In genomic region chr7:138388673-138389491, GRCh38 we compare ENCODE assay signal across 1 cellular context.
TF ChIP-seq lines count a peak whose summit lies in the region.

No MANE protein-coding gene starts in this region.

TF ChIP-seq in HepG2, 621 proteins besides CTCF, POLR2A, EP300 and RAD21 (continued from another document and continues in another):
- TF ChIP-seq TFAP4 (IDR thresholded peaks at IDR 0.05; ENCODE audit: borderline replicate concordance, low read depth): peak; percentile 25; the same call in 1 of the 2 replicates
- TF ChIP-seq RNF219 (CRISPR knock-in tag; IDR thresholded peaks at IDR 0.05): peak; percentile 74; the same call in 1 of the 2 replicates
- TF ChIP-seq ZNF12 (CRISPR knock-in tag; IDR thresholded peaks at IDR 0.05): no peak
- TF ChIP-seq HOXA9 (CRISPR knock-in tag; IDR thresholded peaks at IDR 0.05; ENCODE audit: borderline replicate concordance): no peak
- peak; percentile 74 for TF ChIP-seq NKX3-1 (CRISPR knock-in tag; IDR thresholded peaks at IDR 0.05)
- no peak for TF ChIP-seq RAD51 (IDR thresholded peaks at IDR 0.05; ENCODE audit: borderline replicate concordance)
- TF ChIP-seq SOX13 (IDR thresholded peaks at IDR 0.05): peak; percentile 76; the same call in 1 of the 2 replicates
- peak in 1 of 2 experiments; percentile 87; a peak in 2 of 4 replicates for TF ChIP-seq SOX13 (CRISPR knock-in tag; conservative IDR thresholded peaks at IDR 0.05 in 1 of 2, IDR thresholded peaks at IDR 0.05 in 1 of 2)
- no peak for TF ChIP-seq BHLHE40 (IDR thresholded peaks at IDR 0.05; ENCODE audit: low read length)
- 0 out of 2 replicates have a peak, but pooled peaks have one; percentile 39 for TF ChIP-seq ZNF510 (CRISPR knock-in tag; IDR thresholded peaks at IDR 0.05; ENCODE audit: low read depth)
- TF ChIP-seq ZNF280B (CRISPR knock-in tag; IDR thresholded peaks at IDR 0.05; ENCODE audit: borderline replicate concordance): no peak
- no peak for TF ChIP-seq ZNF160 (CRISPR knock-in tag; IDR thresholded peaks at IDR 0.05)
- TF ChIP-seq NFRKB (IDR thresholded peaks at IDR 0.05): no peak
- TF ChIP-seq FOXA3 (CRISPR knock-in tag; IDR thresholded peaks at IDR 0.05): peak; percentile 87
- no peak for TF ChIP-seq ZNF260 (CRISPR knock-in tag; IDR thresholded peaks at IDR 0.05; ENCODE audit: borderline replicate concordance, low read depth)
- TF ChIP-seq KLF11 (CRISPR knock-in tag; IDR thresholded peaks at IDR 0.05): no peak
- peak; percentile 44 for TF ChIP-seq SAP130 (CRISPR knock-in tag; IDR thresholded peaks at IDR 0.05; ENCODE audit: low read depth)
- TF ChIP-seq ZNF770 (CRISPR knock-in tag; IDR thresholded peaks at IDR 0.05): 0 out of 2 replicates have a peak, but pooled peaks have one; percentile 32
- TF ChIP-seq NR2F6 (IDR thresholded peaks at IDR 0.05): peak; percentile 99
- peak; percentile 94 for TF ChIP-seq NR2F6 (CRISPR knock-in tag; IDR thresholded peaks at IDR 0.05)
- TF ChIP-seq ADNP (CRISPR knock-in tag; IDR thresholded peaks at IDR 0.05): 0 out of 2 replicates have a peak, but pooled peaks have one; percentile 1
- peak; percentile 65; the same call in 1 of the 2 replicates for TF ChIP-seq REPIN1 (CRISPR knock-in tag; IDR thresholded peaks at IDR 0.05; ENCODE audit: borderline replicate concordance, low read depth)
- peak; percentile 99 for TF ChIP-seq ZNF121 (CRISPR knock-in tag; IDR thresholded peaks at IDR 0.05)
- no peak for TF ChIP-seq ZNF589 (CRISPR knock-in tag; conservative IDR thresholded peaks at IDR 0.05)
- TF ChIP-seq ZNF274 (CRISPR knock-in tag; IDR thresholded peaks at IDR 0.05): no peak
- TF ChIP-seq ARID5B (CRISPR knock-in tag; IDR thresholded peaks at IDR 0.05): peak; percentile 90
- TF ChIP-seq MEIS1 (CRISPR knock-in tag; IDR thresholded peaks at IDR 0.05; ENCODE audit: borderline replicate concordance): peak; percentile 87; the same call in 1 of the 2 replicates
- peak; percentile 98 for TF ChIP-seq NR2F2 (IDR thresholded peaks at IDR 0.05; ENCODE audit: borderline replicate concordance, low read depth)
- TF ChIP-seq ATF3 (CRISPR knock-in tag; IDR thresholded peaks at IDR 0.05): peak; percentile 88
- TF ChIP-seq JUN (CRISPR knock-in tag; IDR thresholded peaks at IDR 0.05): peak; percentile 84
- TF ChIP-seq CCDC6 (CRISPR knock-in tag; IDR thresholded peaks at IDR 0.05): peak; percentile 52; the same call in 1 of the 2 replicates
- TF ChIP-seq HMGXB4 (CRISPR knock-in tag; IDR thresholded peaks at IDR 0.05; ENCODE audit: borderline replicate concordance in 1 of 2, low read depth in 1 of 2): 0 out of 4 replicates have a peak, but pooled peaks of 1 of the 2 experiments have one; percentile 20
- TF ChIP-seq POGZ (CRISPR knock-in tag; IDR thresholded peaks at IDR 0.05): peak; percentile 83; the same call in 1 of the 2 replicates
- no peak for TF ChIP-seq ZSCAN31 (CRISPR knock-in tag; IDR thresholded peaks at IDR 0.05; ENCODE audit: low read depth)
- TF ChIP-seq ZNF572 (CRISPR knock-in tag; IDR thresholded peaks at IDR 0.05): no peak
- no peak for TF ChIP-seq ATF6 (CRISPR knock-in tag; conservative IDR thresholded peaks at IDR 0.05)
- no peak for TF ChIP-seq ZNF10 (CRISPR knock-in tag; IDR thresholded peaks at IDR 0.05; ENCODE audit: borderline replicate concordance, low read depth)
- no peak for TF ChIP-seq ZNF430 (CRISPR knock-in tag; IDR thresholded peaks at IDR 0.05)
- TF ChIP-seq ZNF720 (CRISPR knock-in tag; IDR thresholded peaks at IDR 0.05): no peak
- no peak for TF ChIP-seq ZNF629 (CRISPR knock-in tag; conservative IDR thresholded peaks at IDR 0.05)
- peak; percentile 81 for TF ChIP-seq AHDC1 (CRISPR knock-in tag; IDR thresholded peaks at IDR 0.05; ENCODE audit: borderline replicate concordance)
- no peak for TF ChIP-seq ATM (IDR thresholded peaks at IDR 0.05; ENCODE audit: borderline replicate concordance)
- TF ChIP-seq BORCS8-MEF2B (CRISPR knock-in tag; IDR thresholded peaks at IDR 0.05): no peak
